16 cellular contexts compared by ENCODE assay signal in genomic region chr18:6509417-6510198, GRCh38.
A peak's percentile ranks its signal among the peaks of the same experiment; 100 is the strongest.
DNase-seq lines count a peak whose midpoint lies in the region; ATAC-seq and TF ChIP-seq lines count a peak whose summit lies in the region.
"Had no signal": no experiment of that assay in that cellular context is flagged by ENCODE, and none has a peak within 500 bp of the region (broad histone marks: within the 10 kb centered on the region; RNA-seq: fewer than 3 reads in every experiment).

No MANE protein-coding gene starts in this region.

- H3K27ac ChIP-seq in breast epithelium (no peak overlapping the region), vagina (peak overlapping the region; percentile 40)

- POLR2A ChIA-PET in MCF 10A (lab: Yijun Ruan, JAX) = no interaction called here

- peak; percentile 22 for DNase-seq in MCF 10A (ENCODE audit: unreplicated experiment)
- no peak for DNase-seq in breast epithelium (ENCODE audit: low spot score in 2 of 2)
- peak; percentile 53 for DNase-seq in amniotic epithelial cell (ENCODE audit: low read depth)
- DNase-seq in iPS-NIHi7 (ENCODE audit: extremely low spot score) = peak; percentile 19
- DNase-seq in vagina (ENCODE audit: extremely low spot score in 2 of 2) = no peak
- no peak for DNase-seq in GM13977 (ENCODE audit: low spot score)
- no peak for DNase-seq in posterior cingulate gyrus
- DNase-seq: activated naive CD4-positive, alpha-beta T cell treated with anti-CD3 and anti-CD28 coated beads, Interleukin-2, amount 10 ng/mL, durations not matched to agents 7 days and 5 days; left cardiac atrium; MM.1S; NCI-H2029; NCI-H82; T-helper 2 cell had no signal

- no TSS peak for BruUV-seq in MCF 10A (replicated peaks; lab: Mats Ljungman, UMichigan)

- H3K27me3 Mint-ChIP-seq in MCF 10A (ENCODE audit: insufficient read depth, unreplicated experiment) = peaks cover 5% of the 10 kb centered on the region
- H3K27me3 Mint-ChIP-seq: activated naive CD4-positive, alpha-beta T cell treated with anti-CD3 and anti-CD28 coated beads, Interleukin-2, amount 10 ng/mL, durations not matched to agents 7 days and 5 days; central memory CD8-positive, alpha-beta T cell had no signal

- no peak for TF ChIP-seq POLR2A in breast epithelium (IDR thresholded peaks at IDR 0.05)
- no peak for TF ChIP-seq POLR2A in vagina (IDR thresholded peaks at IDR 0.05)

- peak overlapping the region; percentile 33 for H3K4me3 Mint-ChIP-seq in MCF 10A (ENCODE audit: unreplicated experiment)
- H3K4me3 Mint-ChIP-seq: activated naive CD4-positive, alpha-beta T cell treated with anti-CD3 and anti-CD28 coated beads, Interleukin-2, amount 10 ng/mL, durations not matched to agents 7 days and 5 days; CD14-positive monocyte; central memory CD8-positive, alpha-beta T cell had no signal

- no peaks in the 10 kb centered on the region for H3K36me3 ChIP-seq in breast epithelium
- H3K36me3 ChIP-seq in vagina = no peaks in the 10 kb centered on the region

- peaks cover 19% of the 10 kb centered on the region for H3K4me1 Mint-ChIP-seq in MCF 10A (ENCODE audit: insufficient read depth, unreplicated experiment)
- H3K4me1 Mint-ChIP-seq: activated naive CD4-positive, alpha-beta T cell treated with anti-CD3 and anti-CD28 coated beads, Interleukin-2, amount 10 ng/mL, durations not matched to agents 7 days and 5 days; CD14-positive monocyte; central memory CD8-positive, alpha-beta T cell had no signal

- TF ChIP-seq CTCF in MCF 10A (IDR thresholded peaks at IDR 0.05; ENCODE audit: unreplicated experiment) (no peak), breast epithelium (IDR thresholded peaks at IDR 0.05) (no peak), vagina (IDR thresholded peaks at IDR 0.05) (no peak), GM13977 (IDR thresholded peaks at IDR 0.05; ENCODE audit: extremely low read depth, insufficient read depth, missing control alignments) (no peak)

- no peaks in the 10 kb centered on the region for H3K27me3 ChIP-seq in breast epithelium
- H3K27me3 ChIP-seq in vagina = no peaks in the 10 kb centered on the region

- CTCF ChIA-PET in MCF 10A (lab: Yijun Ruan, JAX) = interaction anchor here (0.6 to 2.3 kb wide), 2 partner anchors 12 to 473 kb away, joined by 4 to 8 read pairs; no protein-coding TSS in a partner anchor

- in situ Hi-C loops in GM13977 (cut with MboI; ENCODE audit: low pct_unique_long_range_greater_than_20kb, low sequenced_read_pairs, unreplicated experiment) = loop anchor here (25.0 kb wide), 1 partner anchor 622 kb away; the partner anchor contains the start of gene TMEM200C

- H3K9me3 Mint-ChIP-seq in MCF 10A (ENCODE audit: unreplicated experiment) = no peaks in the 10 kb centered on the region

- H3K4me1 ChIP-seq in breast epithelium (no peaks in the 10 kb centered on the region), vagina (no peaks in the 10 kb centered on the region)

- H3K36me3 Mint-ChIP-seq in MCF 10A (ENCODE audit: insufficient read depth, unreplicated experiment) = no peaks in the 10 kb centered on the region
- H3K36me3 Mint-ChIP-seq: activated naive CD4-positive, alpha-beta T cell treated with anti-CD3 and anti-CD28 coated beads, Interleukin-2, amount 10 ng/mL, durations not matched to agents 7 days and 5 days; CD14-positive monocyte had no signal

- no peak for ATAC-seq in GM18517 (IDR thresholded peaks at IDR 0.05; ENCODE audit: unreplicated experiment)
- ATAC-seq: left cardiac atrium had no signal

- H3K27ac Mint-ChIP-seq in MCF 10A (ENCODE audit: low read depth, unreplicated experiment) = peak overlapping the region; percentile 36
- H3K27ac Mint-ChIP-seq: activated naive CD4-positive, alpha-beta T cell treated with anti-CD3 and anti-CD28 coated beads, Interleukin-2, amount 10 ng/mL, durations not matched to agents 7 days and 5 days; CD14-positive monocyte had no signal

- H3K4me3 ChIP-seq in breast epithelium (no peak overlapping the region), vagina (no peak overlapping the region)

- intact Hi-C loops in MCF 10A (cut with micrococcal nuclease) = no loop called here
- intact Hi-C loops in breast epithelium (cut with DNase I; ENCODE audit: low total_unique reads) = no loop called here
- intact Hi-C loops in vagina (cut with DNase I) = no loop called here
- intact Hi-C loops in posterior cingulate gyrus (cut with DNase I) = no loop called here

- H3K9me3 ChIP-seq in breast epithelium (no peaks in the 10 kb centered on the region), vagina (no peaks in the 10 kb centered on the region)

Comparison
In these comparisons a context has a peak if more than half of its experiments do, and no peak if none do; other contexts are left out.
1. DNase-seq: peak in MCF 10A (single experiment), amniotic epithelial cell (single experiment) and iPS-NIHi7 (single experiment); none in breast epithelium (0 of 2), vagina (0 of 2), GM13977 (single experiment) and posterior cingulate gyrus (0 of 10).